8 cellular contexts compared by ENCODE assay signal in the genomic region with DNA sequence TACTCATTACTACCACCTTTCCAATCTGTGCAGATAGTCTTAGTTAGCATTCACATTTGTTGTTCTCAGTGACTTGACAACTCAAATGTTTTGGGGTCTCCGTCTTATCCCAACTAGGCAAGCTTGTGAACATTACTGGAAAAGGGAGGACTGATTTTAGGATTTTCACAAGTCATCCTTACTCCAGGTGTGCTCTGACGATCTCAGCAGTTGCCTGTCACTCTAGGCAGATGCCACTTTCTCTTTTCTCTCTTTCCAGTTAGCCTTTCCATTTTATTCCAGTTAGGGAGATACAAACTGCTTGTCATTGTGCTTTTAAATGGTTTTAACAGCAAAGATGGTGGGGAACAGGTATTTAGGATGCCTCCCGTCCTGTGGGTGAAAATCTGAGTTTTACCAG. TPM values are rescaled to one million over a fixed set of nuclear protein-coding genes. Genes with fewer than 3 reads are reported as not detected.
A peak's percentile ranks its signal among the peaks of the same experiment; 100 is the strongest.
DNase-seq lines count a peak whose midpoint lies in the region; ATAC-seq and TF ChIP-seq lines count a peak whose summit lies in the region.

No MANE protein-coding gene starts in this region.

- peak overlapping the region; percentile 93 for H3K27ac Mint-ChIP-seq in T-helper 2 cell treated with Interferon-gamma antibody and Interleukin-4, amounts not matched to agents 5 μg/mL and 100 μg/mL, for 36 hours
- peak overlapping the region; percentile 95 for H3K27ac Mint-ChIP-seq in activated naive CD8-positive, alpha-beta T cell treated with anti-CD3 and anti-CD28 coated beads, Interleukin-2, amount 10 ng/mL, durations not matched to agents 7 days and 5 days

- intact Hi-C loops in testis (cut with DNase I; ENCODE audit: low total_unique reads): no loop called here

- peaks cover 12% of the 10 kb centered on the region for H3K4me1 ChIP-seq in testis

- no peaks in the 10 kb centered on the region for H3K9me3 Mint-ChIP-seq in T-helper 2 cell treated with Interferon-gamma antibody and Interleukin-4, amounts not matched to agents 5 μg/mL and 100 μg/mL, for 36 hours
- H3K9me3 Mint-ChIP-seq in activated naive CD8-positive, alpha-beta T cell treated with anti-CD3 and anti-CD28 coated beads, Interleukin-2, amount 10 ng/mL, durations not matched to agents 7 days and 5 days: no peaks in the 10 kb centered on the region

- ATAC-seq in activated naive CD8-positive, alpha-beta T cell treated with anti-CD3 and anti-CD28 coated beads, Interleukin-2, amount 10 ng/mL, durations not matched to agents 7 days and 5 days (ENCODE audit: low read depth): no peak
- ATAC-seq in GM21390 (IDR thresholded peaks at IDR 0.05; ENCODE audit: unreplicated experiment) (no peak), GM21528 (IDR thresholded peaks at IDR 0.05; ENCODE audit: low FRiP score, unreplicated experiment) (no peak)

- H3K4me3 ChIP-seq in kidney epithelial cell (ENCODE audit: low read depth, low read length): peak overlapping the region; percentile 75
- H3K4me3 ChIP-seq in testis: peak overlapping the region; percentile 84 to 92

- H3K27me3 ChIP-seq in kidney epithelial cell (ENCODE audit: control insufficient read depth, insufficient read depth, low read length) (no peaks in the 10 kb centered on the region), testis (no peaks in the 10 kb centered on the region)

- TF ChIP-seq POLR2A in testis (IDR thresholded peaks at IDR 0.05): no peak

- DNase-seq in T-helper 2 cell treated with Interferon-gamma antibody and Interleukin-4, amounts not matched to agents 5 μg/mL and 100 μg/mL, for 36 hours (ENCODE audit: low spot score): no peak
- DNase-seq in T-helper 2 cell (no peak), kidney epithelial cell (ENCODE audit: low read depth) (no peak), testis (no peak), NCI-H2227 treated with DMSO at 0.1 percent for 48 hours (lab: John Stamatoyannopoulos, UW) (no peak)
- no peak for DNase-seq in activated naive CD8-positive, alpha-beta T cell treated with anti-CD3 and anti-CD28 coated beads, Interleukin-2, amount 10 ng/mL, durations not matched to agents 7 days and 5 days

- POLR2A ChIA-PET in activated naive CD8-positive, alpha-beta T cell treated with anti-CD3 and anti-CD28 coated beads, Interleukin-2, amount 10 ng/mL, durations not matched to agents 7 days and 5 days (lab: Charles Lee): interaction anchor here (0.5 to 4.8 kb wide), 15 partner anchors 11 to 376 kb away, joined by 3 to 111 read pairs (median 10); a partner anchor contains a TSS

- H3K36me3 Mint-ChIP-seq in T-helper 2 cell treated with Interferon-gamma antibody and Interleukin-4, amounts not matched to agents 5 μg/mL and 100 μg/mL, for 36 hours (ENCODE audit: low read depth): peaks cover 48% of the 10 kb centered on the region
- H3K36me3 Mint-ChIP-seq in activated naive CD8-positive, alpha-beta T cell treated with anti-CD3 and anti-CD28 coated beads, Interleukin-2, amount 10 ng/mL, durations not matched to agents 7 days and 5 days: peaks cover 31% of the 10 kb centered on the region

- peak overlapping the region; percentile 99 for H3K4me3 Mint-ChIP-seq in T-helper 2 cell treated with Interferon-gamma antibody and Interleukin-4, amounts not matched to agents 5 μg/mL and 100 μg/mL, for 36 hours
- peak overlapping the region; percentile 90 for H3K4me3 Mint-ChIP-seq in activated naive CD8-positive, alpha-beta T cell treated with anti-CD3 and anti-CD28 coated beads, Interleukin-2, amount 10 ng/mL, durations not matched to agents 7 days and 5 days

- peaks cover 41% of the 10 kb centered on the region for H3K4me1 Mint-ChIP-seq in T-helper 2 cell treated with Interferon-gamma antibody and Interleukin-4, amounts not matched to agents 5 μg/mL and 100 μg/mL, for 36 hours (ENCODE audit: low read depth)
- peaks cover 48% of the 10 kb centered on the region for H3K4me1 Mint-ChIP-seq in activated naive CD8-positive, alpha-beta T cell treated with anti-CD3 and anti-CD28 coated beads, Interleukin-2, amount 10 ng/mL, durations not matched to agents 7 days and 5 days

- no peaks in the 10 kb centered on the region for H3K27me3 Mint-ChIP-seq in T-helper 2 cell treated with Interferon-gamma antibody and Interleukin-4, amounts not matched to agents 5 μg/mL and 100 μg/mL, for 36 hours (ENCODE audit: low read depth)
- H3K27me3 Mint-ChIP-seq in activated naive CD8-positive, alpha-beta T cell treated with anti-CD3 and anti-CD28 coated beads, Interleukin-2, amount 10 ng/mL, durations not matched to agents 7 days and 5 days: no peaks in the 10 kb centered on the region

- no peaks in the 10 kb centered on the region for H3K9me3 ChIP-seq in testis

- H3K27ac ChIP-seq in testis: peak overlapping the region in 1 of 2 donors; percentile 88

- WGBS in testis, 2 donors: 16 to 25% methylated on average over 3 of the region's 3 CpGs

- H3K36me3 ChIP-seq in kidney epithelial cell (ENCODE audit: control insufficient read depth, insufficient read depth, low read length) (no peaks in the 10 kb centered on the region), testis (ENCODE audit: low read depth, missing control alignments) (no peaks in the 10 kb centered on the region)

- TF ChIP-seq CTCF in kidney epithelial cell (IDR thresholded peaks at IDR 0.05; ENCODE audit: insufficient read depth, low read length, poor library complexity, severe bottlenecking): no peak
- no peak for TF ChIP-seq CTCF in testis (IDR thresholded peaks at IDR 0.05)

RNA-seq across cellular contexts. Expression of a gene that starts 1.1 kb away (rescaled TPM):
- total RNA-seq in activated naive CD8-positive, alpha-beta T cell treated with anti-CD3 and anti-CD28 coated beads, Interleukin-2, amount 10 ng/mL, durations not matched to agents 7 days and 5 days: 100 to 1,000 TPM; 226 to 227 TPM
- total RNA-seq in kidney epithelial cell (149 and 179 TPM in 2 replicates), testis (10 to 100 TPM; 61.0 to 81.4 TPM)
- polyA plus RNA-seq in testis (ENCODE audit: insufficient read depth, low read depth, low replicate concordance): 190 TPM

RNA-seq across cellular contexts. Expression of a gene that starts 10.9 kb away (rescaled TPM):
- total RNA-seq in activated naive CD8-positive, alpha-beta T cell treated with anti-CD3 and anti-CD28 coated beads, Interleukin-2, amount 10 ng/mL, durations not matched to agents 7 days and 5 days: 1,000 to 10,000 TPM; 4,462 to 4,551 TPM
- 2,735 and 3,237 TPM in 2 replicates for total RNA-seq in kidney epithelial cell
- total RNA-seq in testis: 1,000 to 10,000 TPM; 1,066 to 1,985 TPM
- polyA plus RNA-seq in testis (ENCODE audit: insufficient read depth, low read depth, low replicate concordance): 2,323 TPM

RNA-seq across cellular contexts. Expression of a gene that starts 12.6 kb away (rescaled TPM):
- total RNA-seq in activated naive CD8-positive, alpha-beta T cell treated with anti-CD3 and anti-CD28 coated beads, Interleukin-2, amount 10 ng/mL, durations not matched to agents 7 days and 5 days: 10 to 100 TPM; 10.6 to 12.0 TPM
- total RNA-seq in kidney epithelial cell: 3.0 and 4.7 TPM in 2 replicates
- 10 to 100 TPM; 16.2 to 20.6 TPM for total RNA-seq in testis
- polyA plus RNA-seq in testis (ENCODE audit: insufficient read depth, low read depth, low replicate concordance): 12.4 TPM

RNA-seq across cellular contexts. Expression of a gene that starts 22.6 kb away (rescaled TPM):
- total RNA-seq in activated naive CD8-positive, alpha-beta T cell treated with anti-CD3 and anti-CD28 coated beads, Interleukin-2, amount 10 ng/mL, durations not matched to agents 7 days and 5 days: 100 to 1,000 TPM; 251 TPM
- 213 and 309 TPM in 2 replicates for total RNA-seq in kidney epithelial cell
- total RNA-seq in testis: 10 to 100 TPM; 72.0 to 99.8 TPM
- 50.8 TPM for polyA plus RNA-seq in testis (ENCODE audit: insufficient read depth, low read depth, low replicate concordance)

RNA-seq across cellular contexts. Expression of a gene that starts 25.5 kb away (rescaled TPM):
- total RNA-seq in activated naive CD8-positive, alpha-beta T cell treated with anti-CD3 and anti-CD28 coated beads, Interleukin-2, amount 10 ng/mL, durations not matched to agents 7 days and 5 days: 1 to 10 TPM; 7.1 to 8.1 TPM
- total RNA-seq in kidney epithelial cell: 12.3 and 17.3 TPM in 2 replicates
- total RNA-seq in testis: 1 to 10 TPM; 3.3 to 9.8 TPM
- polyA plus RNA-seq in testis (ENCODE audit: insufficient read depth, low read depth, low replicate concordance): 6.1 TPM
